18 cellular contexts compared by ENCODE assay signal in the genomic region with DNA sequence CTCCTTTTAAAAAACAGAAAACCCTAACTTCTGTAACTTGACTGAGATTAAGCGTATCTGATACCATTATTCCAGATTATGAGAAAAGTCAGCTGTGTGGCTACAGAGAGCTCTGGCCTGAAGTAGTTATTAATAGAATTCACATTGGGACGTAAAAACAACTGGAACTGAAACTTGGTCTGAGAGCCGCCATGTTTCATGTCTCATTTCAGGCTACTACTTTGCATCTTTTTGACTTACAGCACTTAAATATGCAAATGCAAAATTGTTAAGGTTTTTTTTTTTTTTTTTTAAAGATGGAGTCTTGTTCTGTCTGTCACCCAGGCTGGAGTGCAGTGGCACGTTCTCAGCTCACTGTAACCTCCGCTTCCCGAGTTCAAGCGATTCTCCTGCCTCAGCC. TPM values are rescaled to one million over a fixed set of nuclear protein-coding genes. Genes with fewer than 3 reads are reported as not detected.
DNase-seq lines count a peak whose midpoint lies in the region; ATAC-seq, FAIRE-seq and TF ChIP-seq lines count a peak whose summit lies in the region.
"Had no signal": no experiment of that assay in that cellular context is flagged by ENCODE, and none has a peak within 500 bp of the region (broad histone marks: within the 10 kb centered on the region; RNA-seq: fewer than 3 reads in every experiment).

No MANE protein-coding gene starts in this region.

- peaks cover 84% of the 10 kb centered on the region for H3K4me1 Mint-ChIP-seq in stimulated activated naive CD8-positive, alpha-beta T cell treated with anti-CD3 and anti-CD28 coated beads, Interleukin-15, Interleukin-2, amounts not matched to agents 100 ng/mL and 50 ng/mL, for 24 hours (ENCODE audit: low read depth)
- H3K4me1 Mint-ChIP-seq in astrocyte (ENCODE audit: low read depth, unreplicated experiment), result peaks cover 15% of the 10 kb centered on the region

- peaks cover 32% of the 10 kb centered on the region for H4K20me1 ChIP-seq in astrocyte (ENCODE audit: insufficient read depth, low read length)

- peaks cover 70% of the 10 kb centered on the region for H3K79me2 ChIP-seq in astrocyte (ENCODE audit: insufficient read depth, low read length)

- intact Hi-C loops in aorta (cut with DNase I), result no loop called here

- H3K4me2 ChIP-seq in astrocyte (ENCODE audit: low read length), result no peak overlapping the region

- WGBS in aorta, 2 donors, result 60 to 66% methylated on average over 7 of the region's 7 CpGs

- DNase-seq in stimulated activated naive CD8-positive, alpha-beta T cell treated with anti-CD3 and anti-CD28 coated beads, Interleukin-15, Interleukin-2, amounts not matched to agents 100 U/mL and 50 U/mL, for 24 hours, result no peak
- no peak for DNase-seq in astrocyte (ENCODE audit: low read depth)
- no peak for DNase-seq in foreskin melanocyte
- DNase-seq in aorta, result no peak
- no peak for DNase-seq in central memory CD4-positive, alpha-beta T cell
- DNase-seq: activated CD4-positive, alpha-beta T cell treated with anti-CD3 and anti-CD28 coated beads, Interleukin-2, amount 50 U/mL, for 1 hour; activated T-cell treated with anti-CD3 and anti-CD28 coated beads, Interleukin-2, amount 50 U/mL, for 1 hour; DMS153; effector memory CD8-positive, alpha-beta T cell; KBM-7; NCI-H1436; substantia nigra had no signal

- H3K4me3 ChIP-seq in astrocyte (ENCODE audit: insufficient read depth, low read depth, low read length), result no peak overlapping the region
- no peak overlapping the region for H3K4me3 ChIP-seq in aorta (ENCODE audit: low read length in 2 of 2)
- H3K4me3 ChIP-seq: SJSA1 had no signal

- no peaks in the 10 kb centered on the region for H3K36me3 ChIP-seq in astrocyte (ENCODE audit: insufficient read depth, low read length)
- H3K36me3 ChIP-seq in aorta (ENCODE audit: control insufficient read depth in 1 of 2, insufficient read depth in 2 of 2, low read length in 1 of 2), result no peaks in the 10 kb centered on the region
- H3K36me3 ChIP-seq: neutrophil, SJSA1 had no signal

- H3K9me3 Mint-ChIP-seq in stimulated activated naive CD8-positive, alpha-beta T cell treated with anti-CD3 and anti-CD28 coated beads, Interleukin-15, Interleukin-2, amounts not matched to agents 100 ng/mL and 50 ng/mL, for 24 hours, result no peaks in the 10 kb centered on the region
- no peaks in the 10 kb centered on the region for H3K9me3 Mint-ChIP-seq in astrocyte (ENCODE audit: unreplicated experiment)
- H3K9me3 Mint-ChIP-seq: central memory CD8-positive, alpha-beta T cell; effector memory CD8-positive, alpha-beta T cell had no signal

- H3K27ac Mint-ChIP-seq in stimulated activated naive CD8-positive, alpha-beta T cell treated with anti-CD3 and anti-CD28 coated beads, Interleukin-15, Interleukin-2, amounts not matched to agents 100 ng/mL and 50 ng/mL, for 24 hours, result peak overlapping the region; percentile 58
- H3K27ac Mint-ChIP-seq in astrocyte (ENCODE audit: unreplicated experiment), result peak overlapping the region; percentile 29

- H3K27me3 ChIP-seq in astrocyte (ENCODE audit: insufficient read depth, low read length), result no peaks in the 10 kb centered on the region
- H3K27me3 ChIP-seq in aorta (ENCODE audit: control insufficient read depth in 1 of 2, insufficient read depth in 2 of 2, low read length in 1 of 2), result no peaks in the 10 kb centered on the region
- H3K27me3 ChIP-seq: neutrophil, SJSA1 had no signal

- H3K27me3 Mint-ChIP-seq in stimulated activated naive CD8-positive, alpha-beta T cell treated with anti-CD3 and anti-CD28 coated beads, Interleukin-15, Interleukin-2, amounts not matched to agents 100 ng/mL and 50 ng/mL, for 24 hours, result no peaks in the 10 kb centered on the region
- no peaks in the 10 kb centered on the region for H3K27me3 Mint-ChIP-seq in astrocyte (ENCODE audit: low read depth, unreplicated experiment)
- H3K27me3 Mint-ChIP-seq: central memory CD8-positive, alpha-beta T cell; effector memory CD8-positive, alpha-beta T cell had no signal

- no peak overlapping the region for H2AFZ ChIP-seq in astrocyte (ENCODE audit: low read depth, low read length)

- no peaks in the 10 kb centered on the region for H3K9me3 ChIP-seq in astrocyte (ENCODE audit: insufficient read depth, low read depth, low read length)
- H3K9me3 ChIP-seq in aorta (ENCODE audit: control insufficient read depth, low read length), result no peaks in the 10 kb centered on the region
- H3K9me3 ChIP-seq: neutrophil, SJSA1 had no signal

- no peak overlapping the region for H3K9ac ChIP-seq in astrocyte (ENCODE audit: low read length)

- no peak for TF ChIP-seq CTCF in astrocyte (IDR thresholded peaks at IDR 0.05; ENCODE audit: insufficient read depth, low read depth, low read length)

- H3K4me1 ChIP-seq in astrocyte (ENCODE audit: insufficient read depth, low read length) (no peaks in the 10 kb centered on the region), aorta (ENCODE audit: control insufficient read depth in 1 of 2, insufficient read depth in 2 of 2, low read length in 2 of 2) (peaks cover 0 to 2% of the 10 kb centered on the region in 2 donors)

- FAIRE-seq in astrocyte (lab: Jason Lieb, UNC), result no peak

- no peak for ATAC-seq in stimulated activated naive CD8-positive, alpha-beta T cell treated with anti-CD3 and anti-CD28 coated beads, Interleukin-15, Interleukin-2, amounts not matched to agents 100 U/mL and 50 U/mL, for 24 hours
- ATAC-seq in HG03571 (IDR thresholded peaks at IDR 0.05; ENCODE audit: unreplicated experiment), result peak; percentile 45
- ATAC-seq in HG02571 (IDR thresholded peaks at IDR 0.05; ENCODE audit: unreplicated experiment), result no peak
- ATAC-seq in aorta (ENCODE audit: low FRiP score), result no peak
- ATAC-seq: effector memory CD8-positive, alpha-beta T cell had no signal

- H3K36me3 Mint-ChIP-seq in stimulated activated naive CD8-positive, alpha-beta T cell treated with anti-CD3 and anti-CD28 coated beads, Interleukin-15, Interleukin-2, amounts not matched to agents 100 ng/mL and 50 ng/mL, for 24 hours (ENCODE audit: low read depth), result no peaks in the 10 kb centered on the region
- H3K36me3 Mint-ChIP-seq in astrocyte (ENCODE audit: low read depth, unreplicated experiment), result no peaks in the 10 kb centered on the region

- no peak overlapping the region for H3K27ac ChIP-seq in astrocyte (ENCODE audit: low read depth, low read length)
- H3K27ac ChIP-seq in aorta (ENCODE audit: low read depth in 1 of 2, low read length in 2 of 2), result no peak overlapping the region
- H3K27ac ChIP-seq: neutrophil, SJSA1 had no signal

- H3K4me3 Mint-ChIP-seq in stimulated activated naive CD8-positive, alpha-beta T cell treated with anti-CD3 and anti-CD28 coated beads, Interleukin-15, Interleukin-2, amounts not matched to agents 100 ng/mL and 50 ng/mL, for 24 hours, result no peak overlapping the region
- no peak overlapping the region for H3K4me3 Mint-ChIP-seq in astrocyte (ENCODE audit: unreplicated experiment)
- H3K4me3 Mint-ChIP-seq: central memory CD8-positive, alpha-beta T cell; effector memory CD8-positive, alpha-beta T cell had no signal

RNA-seq across cellular contexts. Expression of gene MAP3K1, which starts 25.2 kb away (rescaled TPM):
- 9.5 and 10.4 TPM in 2 replicates for total RNA-seq in astrocyte
- 10 to 100 TPM; 11.2 to 26.3 TPM for total RNA-seq in aorta
- 1 to 10 TPM; 1.8 to 3.2 TPM for polyA plus RNA-seq in aorta
